ENCODE assay signal across 10 cellular contexts in genomic region chr1:110384581-110385321, GRCh38. TPM values are rescaled to one million over a fixed set of nuclear protein-coding genes. Genes with fewer than 3 reads are reported as not detected.
DNase-seq lines count a peak whose midpoint lies in the region; ATAC-seq and TF ChIP-seq lines count a peak whose summit lies in the region.
"Had no signal": no experiment of that assay in that cellular context is flagged by ENCODE, and none has a peak within 500 bp of the region (broad histone marks: within the 10 kb centered on the region; RNA-seq: fewer than 3 reads in every experiment).

No MANE protein-coding gene starts in this region.

- H3K36me3 ChIP-seq in OCI-LY3 (replicated peaks; ENCODE audit: low read depth, low read length): peaks cover 25% of the 10 kb centered on the region

- ATAC-seq in HG02763 (IDR thresholded peaks at IDR 0.05; ENCODE audit: unreplicated experiment) (peak; percentile 43), GM18520 (IDR thresholded peaks at IDR 0.05; ENCODE audit: unreplicated experiment) (no peak)
- ATAC-seq in stimulated activated memory B cell treated with anti-CD40 and anti-IgM and Interleukin-4, amounts not matched to agents 10 μg/mL and 1 μg/mL and 100 μg/mL, for 72 hours: peak; percentile 89

- CTCF ChIA-PET in activated naive CD4-positive, alpha-beta T cell treated with anti-CD3 and anti-CD28 coated beads for 36 hours (lab: Charles Lee): no interaction called here

- no peaks in the 10 kb centered on the region for H3K27me3 Mint-ChIP-seq in stimulated activated memory B cell treated with anti-CD40 and anti-IgM and Interleukin-4, amounts not matched to agents 10 μg/mL and 1 μg/mL and 100 μg/mL, for 72 hours
- H3K27me3 Mint-ChIP-seq in activated naive CD4-positive, alpha-beta T cell treated with anti-CD3 and anti-CD28 coated beads for 36 hours (ENCODE audit: low read depth): no peaks in the 10 kb centered on the region

- H3K4me1 Mint-ChIP-seq in stimulated activated memory B cell treated with anti-CD40 and anti-IgM and Interleukin-4, amounts not matched to agents 10 μg/mL and 1 μg/mL and 100 μg/mL, for 72 hours: peaks cover 92% of the 10 kb centered on the region
- peaks cover 19% of the 10 kb centered on the region for H3K4me1 Mint-ChIP-seq in activated naive CD4-positive, alpha-beta T cell treated with anti-CD3 and anti-CD28 coated beads for 36 hours (ENCODE audit: low read depth)

- H3K4me2 ChIP-seq in OCI-LY3 (ENCODE audit: low read length): peak overlapping the region; percentile 77

- no peaks in the 10 kb centered on the region for H3K9me3 ChIP-seq in OCI-LY3 (ENCODE audit: insufficient read depth, low read length)

- peaks cover 36% of the 10 kb centered on the region for H3K36me3 Mint-ChIP-seq in stimulated activated memory B cell treated with anti-CD40 and anti-IgM and Interleukin-4, amounts not matched to agents 10 μg/mL and 1 μg/mL and 100 μg/mL, for 72 hours
- H3K36me3 Mint-ChIP-seq in activated naive CD4-positive, alpha-beta T cell treated with anti-CD3 and anti-CD28 coated beads for 36 hours (ENCODE audit: low read depth): peaks cover 2% of the 10 kb centered on the region

- H3K27me3 ChIP-seq in OCI-LY3 (ENCODE audit: low read depth, low read length): no peaks in the 10 kb centered on the region

- H3K79me2 ChIP-seq in OCI-LY3 (ENCODE audit: low read length): no peaks in the 10 kb centered on the region

- H3K27ac ChIP-seq in OCI-LY3 (ENCODE audit: low read length): peak overlapping the region; percentile 73

- no peak overlapping the region for H2AFZ ChIP-seq in OCI-LY3 (ENCODE audit: low read depth, low read length)

- peaks cover 69% of the 10 kb centered on the region for H3K4me1 ChIP-seq in OCI-LY3 (ENCODE audit: low read length)

- no peak for TF ChIP-seq CTCF in OCI-LY3 (IDR thresholded peaks at IDR 0.05; ENCODE audit: low read depth, low read length)

- peak; percentile 30 for DNase-seq in NCI-H510A (lab: John Stamatoyannopoulos, UW)
- DNase-seq in NCI-H510A treated with DMSO at 0.1 percent for 48 hours (lab: John Stamatoyannopoulos, UW): no peak
- DNase-seq in activated CD8-positive, alpha-beta memory T cell treated with anti-CD3 and anti-CD28 coated beads, Interleukin-2, amount 50 U/mL, for 48 hours: no peak
- no peak for DNase-seq in activated naive CD4-positive, alpha-beta T cell treated with anti-CD3 and anti-CD28 coated beads for 36 hours
- DNase-seq: 8988T, NCI-H2029 had no signal

- H3K9me3 Mint-ChIP-seq in stimulated activated memory B cell treated with anti-CD40 and anti-IgM and Interleukin-4, amounts not matched to agents 10 μg/mL and 1 μg/mL and 100 μg/mL, for 72 hours: no peaks in the 10 kb centered on the region
- H3K9me3 Mint-ChIP-seq in activated naive CD4-positive, alpha-beta T cell treated with anti-CD3 and anti-CD28 coated beads for 36 hours: no peaks in the 10 kb centered on the region

- H3K27ac Mint-ChIP-seq in stimulated activated memory B cell treated with anti-CD40 and anti-IgM and Interleukin-4, amounts not matched to agents 10 μg/mL and 1 μg/mL and 100 μg/mL, for 72 hours: peak overlapping the region; percentile 60
- H3K27ac Mint-ChIP-seq in activated naive CD4-positive, alpha-beta T cell treated with anti-CD3 and anti-CD28 coated beads for 36 hours: no peak overlapping the region

- H3K9ac ChIP-seq in OCI-LY3 (ENCODE audit: low read length): peak overlapping the region; percentile 43

- intact Hi-C loops in activated naive CD4-positive, alpha-beta T cell treated with anti-CD3 and anti-CD28 coated beads for 36 hours (cut with micrococcal nuclease): no loop called here

- H3K4me3 Mint-ChIP-seq in stimulated activated memory B cell treated with anti-CD40 and anti-IgM and Interleukin-4, amounts not matched to agents 10 μg/mL and 1 μg/mL and 100 μg/mL, for 72 hours: peak overlapping the region; percentile 61
- no peak overlapping the region for H3K4me3 Mint-ChIP-seq in activated naive CD4-positive, alpha-beta T cell treated with anti-CD3 and anti-CD28 coated beads for 36 hours

- no peaks in the 10 kb centered on the region for H4K20me1 ChIP-seq in OCI-LY3 (ENCODE audit: insufficient read depth, low read length)

- peak overlapping the region; percentile 58 for H3K4me3 ChIP-seq in OCI-LY3 (ENCODE audit: low read length)

RNA-seq across cellular contexts. Expression of gene SLC16A4, which starts 6.1 kb away (rescaled TPM):
- total RNA-seq in activated naive CD4-positive, alpha-beta T cell treated with anti-CD3 and anti-CD28 coated beads for 36 hours: under 1 TPM; 0.14 to 0.37 TPM

RNA-seq across cellular contexts. Expression of gene LAMTOR5, which starts 22.7 kb away (rescaled TPM):
- 100 to 1,000 TPM; 138 to 144 TPM for total RNA-seq in activated naive CD4-positive, alpha-beta T cell treated with anti-CD3 and anti-CD28 coated beads for 36 hours

RNA-seq across cellular contexts. Expression of gene RBM15, which starts 45.6 kb away (rescaled TPM):
- 10 to 100 TPM; 91.0 to 91.5 TPM for total RNA-seq in activated naive CD4-positive, alpha-beta T cell treated with anti-CD3 and anti-CD28 coated beads for 36 hours
